1 cellular context compared by ENCODE assay signal in genomic region chr11:94572975-94573374, GRCh38. TPM values are rescaled to one million over a fixed set of nuclear protein-coding genes. Genes with fewer than 3 reads are reported as not detected.
"Had no signal": no experiment of that assay in that cellular context is flagged by ENCODE, and none has a peak within 500 bp of the region (broad histone marks: within the 10 kb centered on the region; RNA-seq: fewer than 3 reads in every experiment).

No MANE protein-coding gene starts in this region.

RNA-seq across cellular contexts. Expression of gene PIWIL4, which starts 5.8 kb away (rescaled TPM):
- total RNA-seq: SJCRH30 had no signal
